ENCODE assay signal across 27 cellular contexts in genomic region chr18:62396381-62396780, GRCh38.
DNase-seq lines count a peak whose midpoint lies in the region; ATAC-seq, FAIRE-seq and TF ChIP-seq lines count a peak whose summit lies in the region.
"Had no signal": no experiment of that assay in that cellular context is flagged by ENCODE, and none has a peak within 500 bp of the region (broad histone marks: within the 10 kb centered on the region; RNA-seq: fewer than 3 reads in every experiment).

No MANE protein-coding gene starts in this region.

- no peak overlapping the region for H3K4me3 Mint-ChIP-seq in activated CD8-positive, alpha-beta memory T cell treated with anti-CD3 and anti-CD28 coated beads, Interleukin-2, amount 10 ng/mL, durations not matched to agents 7 days and 5 days
- no peak overlapping the region for H3K4me3 Mint-ChIP-seq in T-helper 2 cell treated with Interferon-gamma antibody and Interleukin-4, amounts not matched to agents 5 μg/mL and 100 μg/mL, for 36 hours
- H3K4me3 Mint-ChIP-seq: brain; IgD-negative memory B cell; stimulated activated naive CD8-positive, alpha-beta T cell treated with anti-CD3 and anti-CD28 coated beads, Interleukin-15, Interleukin-2, amounts not matched to agents 100 ng/mL and 50 ng/mL, for 24 hours had no signal

- TF ChIP-seq CTCF in epithelial cell of esophagus (IDR thresholded peaks at IDR 0.05; ENCODE audit: insufficient read depth, low read depth, low read length, missing control alignments) = no peak

- CTCF ChIA-PET in activated CD8-positive, alpha-beta memory T cell treated with anti-CD3 and anti-CD28 coated beads, Interleukin-2, amount 10 ng/mL, durations not matched to agents 7 days and 5 days (lab: Charles Lee) = no interaction called here

- no peaks in the 10 kb centered on the region for H3K36me3 Mint-ChIP-seq in activated CD8-positive, alpha-beta memory T cell treated with anti-CD3 and anti-CD28 coated beads, Interleukin-2, amount 10 ng/mL, durations not matched to agents 7 days and 5 days
- peaks cover 2% of the 10 kb centered on the region for H3K36me3 Mint-ChIP-seq in T-helper 2 cell treated with Interferon-gamma antibody and Interleukin-4, amounts not matched to agents 5 μg/mL and 100 μg/mL, for 36 hours (ENCODE audit: low read depth)
- H3K36me3 Mint-ChIP-seq: brain, IgD-negative memory B cell had no signal

- H3K27me3 Mint-ChIP-seq in activated CD8-positive, alpha-beta memory T cell treated with anti-CD3 and anti-CD28 coated beads, Interleukin-2, amount 10 ng/mL, durations not matched to agents 7 days and 5 days = no peaks in the 10 kb centered on the region
- no peaks in the 10 kb centered on the region for H3K27me3 Mint-ChIP-seq in T-helper 2 cell treated with Interferon-gamma antibody and Interleukin-4, amounts not matched to agents 5 μg/mL and 100 μg/mL, for 36 hours (ENCODE audit: low read depth)

- no peak overlapping the region for H3K4me3 ChIP-seq in epithelial cell of esophagus (ENCODE audit: low read length)
- H3K4me3 ChIP-seq: BLaER1, left ventricle myocardium inferior, right lobe of liver, tibial artery had no signal

- H3K27ac Mint-ChIP-seq in activated CD8-positive, alpha-beta memory T cell treated with anti-CD3 and anti-CD28 coated beads, Interleukin-2, amount 10 ng/mL, durations not matched to agents 7 days and 5 days = peak overlapping the region; percentile 67
- peak overlapping the region; percentile 29 for H3K27ac Mint-ChIP-seq in T-helper 2 cell treated with Interferon-gamma antibody and Interleukin-4, amounts not matched to agents 5 μg/mL and 100 μg/mL, for 36 hours
- H3K27ac Mint-ChIP-seq: brain; stimulated activated naive CD8-positive, alpha-beta T cell treated with anti-CD3 and anti-CD28 coated beads, Interleukin-15, Interleukin-2, amounts not matched to agents 100 ng/mL and 50 ng/mL, for 24 hours had no signal

- no peaks in the 10 kb centered on the region for H3K9me3 Mint-ChIP-seq in activated CD8-positive, alpha-beta memory T cell treated with anti-CD3 and anti-CD28 coated beads, Interleukin-2, amount 10 ng/mL, durations not matched to agents 7 days and 5 days (ENCODE audit: low read depth)
- no peaks in the 10 kb centered on the region for H3K9me3 Mint-ChIP-seq in T-helper 2 cell treated with Interferon-gamma antibody and Interleukin-4, amounts not matched to agents 5 μg/mL and 100 μg/mL, for 36 hours
- H3K9me3 Mint-ChIP-seq: stimulated activated naive CD8-positive, alpha-beta T cell treated with anti-CD3 and anti-CD28 coated beads, Interleukin-15, Interleukin-2, amounts not matched to agents 100 ng/mL and 50 ng/mL, for 24 hours had no signal

- peak; percentile 77 for ATAC-seq in activated CD8-positive, alpha-beta memory T cell treated with anti-CD3 and anti-CD28 coated beads, Interleukin-2, amount 10 ng/mL, durations not matched to agents 7 days and 5 days
- no peak for ATAC-seq in GM18517 (IDR thresholded peaks at IDR 0.05; ENCODE audit: unreplicated experiment)
- ATAC-seq: right lobe of liver had no signal

- peaks cover 51% of the 10 kb centered on the region for H3K4me1 Mint-ChIP-seq in activated CD8-positive, alpha-beta memory T cell treated with anti-CD3 and anti-CD28 coated beads, Interleukin-2, amount 10 ng/mL, durations not matched to agents 7 days and 5 days
- H3K4me1 Mint-ChIP-seq in T-helper 2 cell treated with Interferon-gamma antibody and Interleukin-4, amounts not matched to agents 5 μg/mL and 100 μg/mL, for 36 hours (ENCODE audit: low read depth) = peaks cover 48% of the 10 kb centered on the region
- H3K4me1 Mint-ChIP-seq: brain had no signal

- FAIRE-seq in GM18507 (lab: Jason Lieb, UNC) = peak; percentile 52

- peak; percentile 49 for DNase-seq in activated CD8-positive, alpha-beta memory T cell treated with anti-CD3 and anti-CD28 coated beads, Interleukin-2, amount 10 ng/mL, durations not matched to agents 7 days and 5 days
- no peak for DNase-seq in activated CD8-positive, alpha-beta memory T cell treated with anti-CD3 and anti-CD28 coated beads, Interleukin-2, amount 50 U/mL, for 48 hours
- DNase-seq in GM18507 (ENCODE audit: extremely low spot score, insufficient read length, low read depth) (no peak), epithelial cell of esophagus (ENCODE audit: low read depth) (peak; percentile 40), DMS 273 treated with DMSO at 0.1 percent for 48 hours (lab: John Stamatoyannopoulos, UW) (no peak)
- DNase-seq in T-helper 2 cell treated with Interferon-gamma antibody and Interleukin-4, amounts not matched to agents 5 μg/mL and 100 μg/mL, for 36 hours (ENCODE audit: low spot score) = peak; percentile 28
- DNase-seq: activated CD8-positive, alpha-beta memory T cell treated with anti-CD3 and anti-CD28 coated beads for 24 hours; COR-L47; DND-41; HCEC 1CT; islet precursor cell; left ventricle myocardium inferior; NCI-H1092; NCI-H1694 treated with DMSO at 0.1 percent for 48 hours; NCI-H2171; NCI-H510A; NK-92 treated with Interleukin-12 subunit alpha and Interleukin-12 subunit beta, amount 100 ng/mL, for 24 hours; right lobe of liver; SHP77; T-helper 9 cell; tibial artery; WERI-Rb-1 had no signal

Comparison
In these comparisons a context has a peak if more than half of its experiments do, and no peak if none do; other contexts are left out.
1. DNase-seq: peak in activated CD8-positive, alpha-beta memory T cell treated with anti-CD3 and anti-CD28 coated beads, Interleukin-2, amount 10 ng/mL, durations not matched to agents 7 days and 5 days (single experiment), T-helper 2 cell treated with Interferon-gamma antibody and Interleukin-4, amounts not matched to agents 5 μg/mL and 100 μg/mL, for 36 hours (single experiment) and epithelial cell of esophagus (single experiment); none in activated CD8-positive, alpha-beta memory T cell treated with anti-CD3 and anti-CD28 coated beads, Interleukin-2, amount 50 U/mL, for 48 hours (single experiment), GM18507 (single experiment) and DMS 273 treated with DMSO at 0.1 percent for 48 hours (single experiment).